30 cellular contexts compared by ENCODE assay signal in genomic region chr15:48530528-48530927, GRCh38.
"Had no signal": no experiment of that assay in that cellular context is flagged by ENCODE, and none has a peak within 500 bp of the region (broad histone marks: within the 10 kb centered on the region; RNA-seq: fewer than 3 reads in every experiment).

No MANE protein-coding gene starts in this region.

- H3K27ac Mint-ChIP-seq: mesothelial cell of epicardium; naive B cell; natural killer cell; nephron progenitor cell; neural progenitor cell; progenitor cell of endocrine pancreas; stimulated activated memory B cell treated with anti-CD40 and anti-IgM and Interleukin-4, amounts not matched to agents 10 μg/mL and 1 μg/mL and 100 μg/mL, for 72 hours; stimulated activated naive CD8-positive, alpha-beta T cell treated with anti-CD3 and anti-CD28 coated beads, Interleukin-15, amount 100 ng/mL, for 72 hours had no signal

- H3K36me3 Mint-ChIP-seq: naive B cell; natural killer cell; stimulated activated memory B cell treated with anti-CD40 and anti-IgM and Interleukin-4, amounts not matched to agents 10 μg/mL and 1 μg/mL and 100 μg/mL, for 72 hours had no signal

- H3K27me3 ChIP-seq: neural progenitor cell, neutrophil, ovary, right atrium auricular region, right lobe of liver, thyroid gland, transverse colon, upper lobe of left lung had no signal

- H3K9me3 Mint-ChIP-seq: mesothelial cell of epicardium; naive B cell; natural killer cell; nephron progenitor cell; neural progenitor cell; stimulated activated memory B cell treated with anti-CD40 and anti-IgM and Interleukin-4, amounts not matched to agents 10 μg/mL and 1 μg/mL and 100 μg/mL, for 72 hours; stimulated activated naive CD8-positive, alpha-beta T cell treated with anti-CD3 and anti-CD28 coated beads, Interleukin-15, amount 100 ng/mL, for 72 hours had no signal

- H3K9ac ChIP-seq: neural progenitor cell had no signal

- H2AFZ ChIP-seq: neural progenitor cell had no signal

- H3K9me3 ChIP-seq: lower lobe of right lung, neutrophil, ovary, right atrium auricular region, right lobe of liver, thyroid gland, transverse colon, upper lobe of left lung had no signal

- H3K27ac ChIP-seq: lower lobe of right lung, neural progenitor cell, neutrophil, ovary, right atrium auricular region, right lobe of liver, thyroid gland, transverse colon, upper lobe of left lung had no signal

- H3K27me3 Mint-ChIP-seq: naive B cell; progenitor cell of endocrine pancreas; stimulated activated memory B cell treated with anti-CD40 and anti-IgM and Interleukin-4, amounts not matched to agents 10 μg/mL and 1 μg/mL and 100 μg/mL, for 72 hours; stimulated activated naive CD8-positive, alpha-beta T cell treated with anti-CD3 and anti-CD28 coated beads, Interleukin-15, amount 100 ng/mL, for 72 hours had no signal

- H3K4me1 ChIP-seq: lower lobe of right lung, neural progenitor cell, right lobe of liver, transverse colon had no signal

- H3K4me3 Mint-ChIP-seq: mesothelial cell of epicardium; naive B cell; natural killer cell; nephron progenitor cell; neural progenitor cell; stimulated activated memory B cell treated with anti-CD40 and anti-IgM and Interleukin-4, amounts not matched to agents 10 μg/mL and 1 μg/mL and 100 μg/mL, for 72 hours; stimulated activated naive CD8-positive, alpha-beta T cell treated with anti-CD3 and anti-CD28 coated beads, Interleukin-15, amount 100 ng/mL, for 72 hours had no signal

- H3K36me3 ChIP-seq: neural progenitor cell, ovary, right lobe of liver, thyroid gland, transverse colon had no signal

- H3K4me2 ChIP-seq: neural progenitor cell, smooth muscle cell had no signal

- H3K4me3 ChIP-seq: lower lobe of right lung, neural progenitor cell, ovary, right atrium auricular region, right lobe of liver, smooth muscle cell, thyroid gland, transverse colon, upper lobe of left lung had no signal

- ATAC-seq: left cardiac atrium; left lobe of liver; lower lobe of right lung; natural killer cell; right lobe of liver; stimulated activated memory B cell treated with anti-CD40 and anti-IgM and Interleukin-4, amounts not matched to agents 10 μg/mL and 1 μg/mL and 100 μg/mL, for 72 hours; stimulated activated naive CD8-positive, alpha-beta T cell treated with anti-CD3 and anti-CD28 coated beads, Interleukin-15, amount 100 ng/mL, for 72 hours had no signal

- H3K4me1 Mint-ChIP-seq: naive B cell; natural killer cell; stimulated activated memory B cell treated with anti-CD40 and anti-IgM and Interleukin-4, amounts not matched to agents 10 μg/mL and 1 μg/mL and 100 μg/mL, for 72 hours; stimulated activated naive CD8-positive, alpha-beta T cell treated with anti-CD3 and anti-CD28 coated beads, Interleukin-15, amount 100 ng/mL, for 72 hours had no signal

- DNase-seq: hippocampal formation; kidney glomerular epithelial cell; left cardiac atrium; lower lobe of right lung; mammary epithelial cell; mesendoderm; naive B cell; natural killer cell; nephron progenitor cell; occipital lobe; ovary; right lobe of liver; stimulated activated CD4-positive, alpha-beta T cell treated with anti-CD3 and anti-CD28 coated beads, Interleukin-1b, Interleukin-23, amount 100 ng/mL, for 48 hours; stimulated activated CD4-positive, alpha-beta T cell treated with anti-CD3 and anti-CD28 coated beads, Interleukin-2, amount 100 ng/mL, for 48 hours; stimulated activated CD4-positive, alpha-beta T cell treated with anti-CD3 and anti-CD28 coated beads, Interleukin-4, amount 100 ng/mL, for 4 hours; stimulated activated CD8-positive, alpha-beta memory T cell treated with anti-CD3 and anti-CD28 coated beads, Interleukin-4, amount 100 ng/mL, for 48 hours; stimulated activated naive CD4-positive, alpha-beta T cell treated with Interleukin-2 at 50 U/mL for 16 hours; stimulated activated naive CD8-positive, alpha-beta T cell treated with anti-CD3 and anti-CD28 coated beads, Interleukin-15, amount 100 ng/mL, for 72 hours; substantia nigra; thyroid gland; transverse colon; upper lobe of left lung had no signal
